Comparison of ENCODE assay signal across 9 cellular contexts in the genomic region with DNA sequence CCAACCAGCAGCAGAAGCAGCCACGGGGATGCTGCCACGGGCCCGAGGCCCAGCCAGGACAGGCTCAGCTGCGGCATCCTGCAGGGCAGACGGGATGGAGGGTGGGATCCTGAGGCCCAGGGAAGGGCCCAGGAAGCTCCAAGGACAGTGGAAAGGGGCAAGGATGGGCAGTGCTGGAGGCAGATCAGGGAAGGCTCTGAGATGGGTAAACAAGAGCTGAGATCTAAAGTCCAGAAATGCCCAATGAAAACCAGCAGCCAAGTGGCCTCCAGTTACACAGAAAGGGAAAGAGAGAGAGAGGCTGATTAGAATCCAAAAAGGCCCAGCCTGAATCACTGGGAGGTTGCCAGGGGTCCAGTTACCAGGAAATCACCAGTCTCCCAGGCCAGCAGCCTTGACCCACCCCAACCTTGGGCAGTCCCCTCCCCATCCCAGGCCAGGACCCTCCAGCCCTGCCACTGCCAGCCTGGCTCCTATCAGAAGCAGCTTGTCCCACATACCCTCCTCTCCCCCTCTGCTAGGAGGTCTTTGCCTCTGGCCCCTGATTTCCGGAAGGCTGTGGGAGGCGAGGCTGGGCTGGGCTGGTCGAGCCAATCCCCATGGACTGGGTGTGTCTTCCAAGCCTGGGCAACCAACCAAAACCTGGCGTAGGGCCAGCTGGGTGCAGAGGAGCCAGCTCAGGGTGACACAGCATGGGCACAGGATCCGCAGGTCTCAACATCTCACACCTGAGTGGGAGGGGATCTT.
DNase-seq lines count a peak whose midpoint lies in the region; ATAC-seq and TF ChIP-seq lines count a peak whose summit lies in the region.
"Had no signal": no experiment of that assay in that cellular context is flagged by ENCODE, and none has a peak within 500 bp of the region (broad histone marks: within the 10 kb centered on the region; RNA-seq: fewer than 3 reads in every experiment).

A gene with protein sequence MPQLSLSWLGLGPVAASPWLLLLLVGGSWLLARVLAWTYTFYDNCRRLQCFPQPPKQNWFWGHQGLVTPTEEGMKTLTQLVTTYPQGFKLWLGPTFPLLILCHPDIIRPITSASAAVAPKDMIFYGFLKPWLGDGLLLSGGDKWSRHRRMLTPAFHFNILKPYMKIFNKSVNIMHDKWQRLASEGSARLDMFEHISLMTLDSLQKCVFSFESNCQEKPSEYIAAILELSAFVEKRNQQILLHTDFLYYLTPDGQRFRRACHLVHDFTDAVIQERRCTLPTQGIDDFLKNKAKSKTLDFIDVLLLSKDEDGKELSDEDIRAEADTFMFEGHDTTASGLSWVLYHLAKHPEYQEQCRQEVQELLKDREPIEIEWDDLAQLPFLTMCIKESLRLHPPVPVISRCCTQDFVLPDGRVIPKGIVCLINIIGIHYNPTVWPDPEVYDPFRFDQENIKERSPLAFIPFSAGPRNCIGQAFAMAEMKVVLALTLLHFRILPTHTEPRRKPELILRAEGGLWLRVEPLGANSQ (minus strand): TSS at position 198 of the 747 bp plus-strand sequence. CDS start 121 bp downstream, at position 77.

- no peak for TF ChIP-seq CTCF in coronary artery (IDR thresholded peaks at IDR 0.05)

- peak within 1 kb of the TSS in 1 of 2 donors; percentile 78 for H3K27ac ChIP-seq in coronary artery

- DNase-seq in DMS153 treated with DMSO at 0.1 percent for 48 hours (lab: John Stamatoyannopoulos, UW; ENCODE audit: unreplicated experiment) (peak; percentile 29), NCI-H2196 (lab: John Stamatoyannopoulos, UW; ENCODE audit: unreplicated experiment) (peak; percentile 93), coronary artery (ENCODE audit: low spot score) (peak; percentile 81), nucleus accumbens (lab: John Stamatoyannopoulos, UW) (peak in 52 of 56 donors; percentile 2 to 85 (median 40)), NCI-H2081 treated with DMSO at 0.1 percent for 48 hours (lab: John Stamatoyannopoulos, UW) (no peak), HuH-7.5 (ENCODE audit: low spot score) (no peak), T-helper 9 cell (no peak)
- DNase-seq: activated CD8-positive, alpha-beta memory T cell treated with anti-CD3 and anti-CD28 coated beads, Interleukin-2, amount 10 ng/mL, durations not matched to agents 7 days and 5 days had no signal

- H3K4me3 ChIP-seq in coronary artery = peak within 1 kb of the TSS; percentile 37

- ATAC-seq in GM19397 (IDR thresholded peaks at IDR 0.05; ENCODE audit: unreplicated experiment) = no peak
- ATAC-seq: activated CD8-positive, alpha-beta memory T cell treated with anti-CD3 and anti-CD28 coated beads, Interleukin-2, amount 10 ng/mL, durations not matched to agents 7 days and 5 days had no signal

Comparison
In these comparisons a context has a peak if more than half of its experiments do, and no peak if none do; other contexts are left out.
1. DNase-seq: peak in DMS153 treated with DMSO at 0.1 percent for 48 hours (single experiment), NCI-H2196 (single experiment), coronary artery (single experiment) and nucleus accumbens (52 of 56); none in NCI-H2081 treated with DMSO at 0.1 percent for 48 hours (single experiment), HuH-7.5 (single experiment) and T-helper 9 cell (single experiment).